22 cellular contexts compared by ENCODE assay signal in genomic region chr12:68775121-68775520, GRCh38.
"Had no signal": no experiment of that assay in that cellular context is flagged by ENCODE, and none has a peak within 500 bp of the region (broad histone marks: within the 10 kb centered on the region; RNA-seq: fewer than 3 reads in every experiment).

No MANE protein-coding gene starts in this region.

- H3K4me2 ChIP-seq: smooth muscle cell had no signal

- H3K36me3 ChIP-seq: left lung, ovary, right atrium auricular region, right lobe of liver, uterus had no signal

- H3K4me1 ChIP-seq: right atrium auricular region, right lobe of liver, tibial nerve, uterus had no signal

- H3K9me3 ChIP-seq: left lung, mucosa of descending colon, ovary, right atrium auricular region, right lobe of liver, tibial nerve, uterus had no signal

- DNase-seq: hypothalamus; immature natural killer cell; kidney; left colon; left lung; mesendoderm; mucosa of descending colon; naive thymus-derived CD4-positive, alpha-beta T cell; ovary; stimulated activated CD4-positive, alpha-beta T cell treated with anti-CD3 and anti-CD28 coated beads, Interleukin-1b, Interleukin-23, amount 100 ng/mL, for 48 hours; stimulated activated CD4-positive, alpha-beta T cell treated with anti-CD3 and anti-CD28 coated beads, Interleukin-2, amount 100 ng/mL, for 48 hours; stimulated activated CD4-positive, alpha-beta T cell treated with anti-CD3 and anti-CD28 coated beads, Interleukin-4, amount 100 ng/mL, for 4 hours; stimulated activated CD8-positive, alpha-beta memory T cell treated with anti-CD3 and anti-CD28 coated beads, Interleukin-4, amount 100 ng/mL, for 48 hours; stimulated activated naive CD4-positive, alpha-beta T cell treated with Interleukin-2 at 50 U/mL for 16 hours; stimulated activated naive CD8-positive, alpha-beta T cell treated with anti-CD3 and anti-CD28 coated beads, Interleukin-15, amount 100 ng/mL, for 72 hours; substantia nigra; uterus had no signal

- H3K27me3 ChIP-seq: left lung, ovary, right atrium auricular region, right lobe of liver, tibial nerve, uterus had no signal

- H3K4me3 ChIP-seq: left lung, lung, mucosa of descending colon, ovary, right atrium auricular region, right lobe of liver, smooth muscle cell, tibial nerve, uterus had no signal

- H3K27ac ChIP-seq: left lung, ovary, right atrium auricular region, right lobe of liver, tibial nerve, uterus had no signal
